Comparison of ENCODE assay signal across 15 cellular contexts in the genomic region with DNA sequence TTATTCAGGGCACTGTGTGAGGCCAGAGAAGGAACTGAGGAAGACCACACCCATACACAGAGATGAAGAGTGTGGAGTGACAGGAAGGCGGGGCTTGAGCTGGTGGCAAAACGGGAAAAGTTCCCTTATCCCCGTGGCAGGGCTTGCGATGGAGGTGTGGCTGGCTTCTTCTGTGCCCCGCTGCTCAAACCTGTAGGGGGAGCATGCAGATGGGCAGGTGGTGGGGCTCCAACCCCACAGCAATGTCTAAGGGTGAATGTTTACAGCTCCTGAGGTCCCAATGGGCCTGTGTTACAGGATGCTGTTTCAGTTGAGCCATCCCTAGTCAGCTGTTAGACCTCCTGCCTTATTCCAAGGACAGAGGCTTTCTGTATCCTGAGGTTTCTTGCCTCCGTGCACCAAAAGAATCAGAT.
DNase-seq lines count a peak whose midpoint lies in the region; ATAC-seq and TF ChIP-seq lines count a peak whose summit lies in the region.
"Had no signal": no experiment of that assay in that cellular context is flagged by ENCODE, and none has a peak within 500 bp of the region (broad histone marks: within the 10 kb centered on the region; RNA-seq: fewer than 3 reads in every experiment).

No MANE protein-coding gene starts in this region.

- 16 to 17% methylated on average over 4 to 6 of the region's 6 CpGs for WGBS in esophagus squamous epithelium, 2 donors
- WGBS in psoas muscle, 3 donors, result 64 to 71% (median 67%) methylated on average over 6 of the region's 6 CpGs

- H3K4me3 Mint-ChIP-seq in activated T-cell treated with anti-CD3 and anti-CD28 coated beads, Interleukin-2, amount 50 U/mL, for 4 hours, result no peak overlapping the region
- H3K4me3 Mint-ChIP-seq: activated T-cell treated with anti-CD3 and anti-CD28 coated beads, Interleukin-2, amount 50 U/mL, for 72 hours; HFFc6; neural crest cell; T-helper 17 cell had no signal

- no peak for TF ChIP-seq POLR2A in esophagus squamous epithelium (IDR thresholded peaks at IDR 0.05)

- H3K4me1 Mint-ChIP-seq in activated T-cell treated with anti-CD3 and anti-CD28 coated beads, Interleukin-2, amount 50 U/mL, for 4 hours (ENCODE audit: low read depth), result no peaks in the 10 kb centered on the region

- H3K27ac ChIP-seq in esophagus squamous epithelium, result peak overlapping the region; percentile 91 to 93 (median 92)
- peak overlapping the region; percentile 50 for H3K27ac ChIP-seq in psoas muscle
- H3K27ac ChIP-seq: tibial artery had no signal

- H3K4me1 ChIP-seq in esophagus squamous epithelium, result peaks cover 40 to 67% (median 56%) of the 10 kb centered on the region in 3 donors
- H3K4me1 ChIP-seq in psoas muscle, result peaks cover 7% of the 10 kb centered on the region
- H3K4me1 ChIP-seq: Caco-2 had no signal

- peaks cover 4% of the 10 kb centered on the region for H3K9me3 Mint-ChIP-seq in activated T-cell treated with anti-CD3 and anti-CD28 coated beads, Interleukin-2, amount 50 U/mL, for 4 hours
- H3K9me3 Mint-ChIP-seq: activated T-cell treated with anti-CD3 and anti-CD28 coated beads, Interleukin-2, amount 50 U/mL, for 72 hours had no signal

- no peak for ATAC-seq in psoas muscle
- no peak for ATAC-seq in activated T-cell treated with anti-CD3 and anti-CD28 coated beads, Interleukin-2, amount 50 U/mL, for 4 hours
- ATAC-seq: activated T-cell treated with anti-CD3 and anti-CD28 coated beads, Interleukin-2, amount 50 U/mL, for 72 hours; T-helper 17 cell had no signal

- H3K27me3 ChIP-seq in esophagus squamous epithelium, result no peaks in the 10 kb centered on the region
- H3K27me3 ChIP-seq in psoas muscle (ENCODE audit: insufficient read depth in 3 of 3, low read length in 2 of 3), result peaks cover 0 to 1% (median 0%) of the 10 kb centered on the region in 3 donors

- DNase-seq in GM12865 (ENCODE audit: low read depth) (no peak), NCI-H526 treated with DMSO at 0.1 percent for 48 hours (lab: John Stamatoyannopoulos, UW) (peak; percentile 24), esophagus squamous epithelium (lab: John Stamatoyannopoulos, UW) (no peak), psoas muscle (no peak), GF-D8 (lab: John Stamatoyannopoulos, UW) (no peak), NK-92 (lab: John Stamatoyannopoulos, UW; ENCODE audit: unreplicated experiment) (no peak), SK-N-DZ (ENCODE audit: low spot score) (no peak)
- no peak for DNase-seq in activated T-cell treated with anti-CD3 and anti-CD28 coated beads, Interleukin-2, amount 50 U/mL, for 4 hours
- DNase-seq: activated T-cell treated with anti-CD3 and anti-CD28 coated beads, Interleukin-2, amount 50 U/mL, for 72 hours; Caco-2; HFFc6; NCI-H2081 treated with DMSO at 0.1 percent for 48 hours; T-helper 17 cell had no signal

- H3K9me3 ChIP-seq in esophagus squamous epithelium (peaks cover 0 to 4% (median 3%) of the 10 kb centered on the region in 3 donors), psoas muscle (no peaks in the 10 kb centered on the region)
- H3K9me3 ChIP-seq: tibial artery had no signal

- intact Hi-C loops in esophagus squamous epithelium (cut with DNase I) (no loop called here), psoas muscle (cut with DNase I) (no loop called here)

- no peaks in the 10 kb centered on the region for H3K36me3 Mint-ChIP-seq in activated T-cell treated with anti-CD3 and anti-CD28 coated beads, Interleukin-2, amount 50 U/mL, for 4 hours (ENCODE audit: insufficient read depth)

- TF ChIP-seq CTCF in GM12865 (IDR thresholded peaks at IDR 0.05; ENCODE audit: insufficient read depth, low read depth, low read length, missing control alignments), result peak; percentile 3
- peak in 4 of 6 experiments; percentile 30 to 66 (median 49) for TF ChIP-seq CTCF in esophagus squamous epithelium (IDR thresholded peaks at IDR 0.05)
- no peak for TF ChIP-seq CTCF in psoas muscle (IDR thresholded peaks at IDR 0.05)

- H3K4me3 ChIP-seq in GM12865 (ENCODE audit: low read depth, low read length), result no peak overlapping the region
- H3K4me3 ChIP-seq in esophagus squamous epithelium, result peak overlapping the region in 1 of 4 donors; percentile 45
- no peak overlapping the region for H3K4me3 ChIP-seq in psoas muscle
- H3K4me3 ChIP-seq: tibial artery had no signal

- peaks cover 6% of the 10 kb centered on the region for H3K27me3 Mint-ChIP-seq in activated T-cell treated with anti-CD3 and anti-CD28 coated beads, Interleukin-2, amount 50 U/mL, for 4 hours (ENCODE audit: low read depth)

- H3K36me3 ChIP-seq in esophagus squamous epithelium, result no peaks in the 10 kb centered on the region
- H3K36me3 ChIP-seq in psoas muscle (ENCODE audit: insufficient read depth in 1 of 2, low read depth in 1 of 2), result no peaks in the 10 kb centered on the region
- H3K36me3 ChIP-seq: tibial artery had no signal
